ENCODE assay signal across 8 cellular contexts in genomic region chr19:17720487-17720839, GRCh38. TPM values are rescaled to one million over a fixed set of nuclear protein-coding genes. Genes with fewer than 3 reads are reported as not detected.
DNase-seq lines count a peak whose midpoint lies in the region; ATAC-seq and TF ChIP-seq lines count a peak whose summit lies in the region.

No MANE protein-coding gene starts in this region.

- no peak for TF ChIP-seq EP300 in suprapubic skin (IDR thresholded peaks at IDR 0.05)

- DNase-seq in T-helper 2 cell treated with Interferon-gamma antibody and Interleukin-4, amounts not matched to agents 5 μg/mL and 100 μg/mL, for 36 hours (ENCODE audit: low spot score) = no peak
- no peak for DNase-seq in T-helper 2 cell
- no peak for DNase-seq in left lung
- DNase-seq in suprapubic skin (ENCODE audit: low spot score in 2 of 2) = no peak
- no peak for DNase-seq in DMS153 treated with DMSO at 0.1 percent for 48 hours (lab: John Stamatoyannopoulos, UW; ENCODE audit: unreplicated experiment)
- DNase-seq in NCI-H2107 (lab: John Stamatoyannopoulos, UW) = no peak
- no peak for DNase-seq in cerebellar nuclear complex (lab: John Stamatoyannopoulos, UW)

- peaks cover 5% of the 10 kb centered on the region for H3K36me3 Mint-ChIP-seq in T-helper 2 cell treated with Interferon-gamma antibody and Interleukin-4, amounts not matched to agents 5 μg/mL and 100 μg/mL, for 36 hours (ENCODE audit: low read depth)
- peaks cover 2% of the 10 kb centered on the region for H3K36me3 Mint-ChIP-seq in activated naive CD4-positive, alpha-beta T cell treated with anti-CD3 and anti-CD28 coated beads, Interleukin-2, amount 50 U/mL, for 24 hours

- H3K27ac Mint-ChIP-seq in T-helper 2 cell treated with Interferon-gamma antibody and Interleukin-4, amounts not matched to agents 5 μg/mL and 100 μg/mL, for 36 hours = peak overlapping the region; percentile 64
- peak overlapping the region; percentile 71 for H3K27ac Mint-ChIP-seq in activated naive CD4-positive, alpha-beta T cell treated with anti-CD3 and anti-CD28 coated beads, Interleukin-2, amount 50 U/mL, for 24 hours

- no peaks in the 10 kb centered on the region for H3K9me3 Mint-ChIP-seq in T-helper 2 cell treated with Interferon-gamma antibody and Interleukin-4, amounts not matched to agents 5 μg/mL and 100 μg/mL, for 36 hours
- H3K9me3 Mint-ChIP-seq in activated naive CD4-positive, alpha-beta T cell treated with anti-CD3 and anti-CD28 coated beads, Interleukin-2, amount 50 U/mL, for 24 hours = no peaks in the 10 kb centered on the region

- no peak for TF ChIP-seq CTCF in left lung (IDR thresholded peaks at IDR 0.05)
- no peak for TF ChIP-seq CTCF in suprapubic skin (IDR thresholded peaks at IDR 0.05)

- H3K4me1 ChIP-seq in left lung (peaks cover 31 to 68% of the 10 kb centered on the region in 2 donors), suprapubic skin (peaks cover 47% of the 10 kb centered on the region)

- no peak for ATAC-seq in left lung

- H3K27ac ChIP-seq in left lung = peak overlapping the region; percentile 13 to 84
- no peak overlapping the region for H3K27ac ChIP-seq in suprapubic skin

- peak overlapping the region; percentile 92 to 98 for H3K4me3 ChIP-seq in left lung
- H3K4me3 ChIP-seq in suprapubic skin = peak overlapping the region; percentile 93

- peaks cover 36% of the 10 kb centered on the region for H3K4me1 Mint-ChIP-seq in T-helper 2 cell treated with Interferon-gamma antibody and Interleukin-4, amounts not matched to agents 5 μg/mL and 100 μg/mL, for 36 hours (ENCODE audit: low read depth)
- peaks cover 29% of the 10 kb centered on the region for H3K4me1 Mint-ChIP-seq in activated naive CD4-positive, alpha-beta T cell treated with anti-CD3 and anti-CD28 coated beads, Interleukin-2, amount 50 U/mL, for 24 hours

- H3K36me3 ChIP-seq in left lung = peaks cover 0 to 35% of the 10 kb centered on the region in 2 donors
- H3K36me3 ChIP-seq in suprapubic skin = peaks cover 26% of the 10 kb centered on the region

- intact Hi-C loops in left lung (cut with DNase I) = no loop called here

- peaks cover 2% of the 10 kb centered on the region for H3K27me3 Mint-ChIP-seq in T-helper 2 cell treated with Interferon-gamma antibody and Interleukin-4, amounts not matched to agents 5 μg/mL and 100 μg/mL, for 36 hours (ENCODE audit: low read depth)
- H3K27me3 Mint-ChIP-seq in activated naive CD4-positive, alpha-beta T cell treated with anti-CD3 and anti-CD28 coated beads, Interleukin-2, amount 50 U/mL, for 24 hours = no peaks in the 10 kb centered on the region

- no peak for TF ChIP-seq POLR2A in suprapubic skin (IDR thresholded peaks at IDR 0.05)

- H3K4me3 Mint-ChIP-seq in T-helper 2 cell treated with Interferon-gamma antibody and Interleukin-4, amounts not matched to agents 5 μg/mL and 100 μg/mL, for 36 hours = peak overlapping the region; percentile 89
- peak overlapping the region; percentile 85 for H3K4me3 Mint-ChIP-seq in activated naive CD4-positive, alpha-beta T cell treated with anti-CD3 and anti-CD28 coated beads, Interleukin-2, amount 50 U/mL, for 24 hours

- H3K9me3 ChIP-seq in left lung (no peaks in the 10 kb centered on the region), suprapubic skin (no peaks in the 10 kb centered on the region)

- no peaks in the 10 kb centered on the region for H3K27me3 ChIP-seq in left lung
- H3K27me3 ChIP-seq in suprapubic skin = no peaks in the 10 kb centered on the region

- 21% methylated on average over 6 of the region's 6 CpGs for WGBS in suprapubic skin

RNA-seq across cellular contexts. Expression of gene MAP1S, which starts 1.2 kb away (rescaled TPM):
- 10 to 100 TPM; 65.1 to 82.2 TPM for total RNA-seq in left lung
- total RNA-seq in suprapubic skin = 10 to 100 TPM; 16.8 to 42.5 (median 26.4) TPM

RNA-seq across cellular contexts. Expression of gene FCHO1, which starts 30.8 kb away (rescaled TPM):
- total RNA-seq in left lung = 10 to 100 TPM in 1 of 2 donors, 1 to 10 TPM in 1; 3.0 to 12.7 TPM
- 10 to 100 TPM; 32.6 to 48.2 (median 35.7) TPM for total RNA-seq in suprapubic skin

RNA-seq across cellular contexts. Expression of gene UNC13A, which starts 32.3 kb away (rescaled TPM):
- total RNA-seq in left lung = under 1 TPM; 0.15 to 0.37 TPM
- total RNA-seq in suprapubic skin = under 1 TPM in 1 of 4 donors, not detected in 3; 0.16 TPM
